In the genomic region with DNA sequence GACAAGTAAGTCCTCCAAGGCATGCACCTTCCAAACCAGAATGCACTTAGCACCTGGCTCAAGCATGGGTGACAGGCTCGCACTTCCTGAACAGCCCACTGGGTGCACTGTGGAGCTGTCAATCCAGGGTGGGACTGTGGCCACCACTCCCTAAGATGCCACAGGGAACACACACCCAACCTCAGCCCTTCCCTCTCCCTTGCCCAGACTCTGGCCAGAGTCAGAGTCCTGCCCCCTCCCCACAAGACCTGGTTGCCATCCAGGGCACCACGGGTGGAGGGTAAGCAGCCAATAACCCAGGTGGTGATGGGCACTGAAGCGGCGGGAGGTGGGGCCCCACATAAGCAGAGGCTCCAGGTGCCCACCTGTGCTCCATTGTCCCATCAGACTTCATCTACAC, we compare ENCODE assay signal across 8 cellular contexts.
A peak's percentile ranks its signal among the peaks of the same experiment; 100 is the strongest.
DNase-seq lines count a peak whose midpoint lies in the region; ATAC-seq, FAIRE-seq and TF ChIP-seq lines count a peak whose summit lies in the region.

No MANE protein-coding gene starts in this region.

- intact Hi-C loops in Caco-2 (cut with micrococcal nuclease; ENCODE audit: unreplicated experiment) = no loop called here

- no peaks in the 10 kb centered on the region for H3K27me3 ChIP-seq in Caco-2 (replicated peaks; ENCODE audit: control insufficient read depth, insufficient read depth, low read length)

- ATAC-seq in GM19395 (IDR thresholded peaks at IDR 0.05; ENCODE audit: unreplicated experiment) = peak; percentile 83
- peak; percentile 73 for ATAC-seq in HG03565 (IDR thresholded peaks at IDR 0.05; ENCODE audit: unreplicated experiment)
- ATAC-seq in effector memory CD8-positive, alpha-beta T cell (replicated peaks) = no peak

- no peaks in the 10 kb centered on the region for H3K36me3 ChIP-seq in Caco-2 (ENCODE audit: control insufficient read depth, insufficient read depth, low read length)

- H3K9me3 Mint-ChIP-seq in Caco-2 (ENCODE audit: unreplicated experiment) = no peaks in the 10 kb centered on the region
- H3K9me3 Mint-ChIP-seq in effector memory CD8-positive, alpha-beta T cell = no peaks in the 10 kb centered on the region

- no peak overlapping the region for H3K4me3 ChIP-seq in Caco-2 (ENCODE audit: low read depth, low read length)
- no peak overlapping the region for H3K4me3 ChIP-seq in choroid plexus epithelial cell (ENCODE audit: low read depth, low read length)

- no peak overlapping the region for H3K4me3 Mint-ChIP-seq in Caco-2 (ENCODE audit: unreplicated experiment)
- no peak overlapping the region for H3K4me3 Mint-ChIP-seq in effector memory CD8-positive, alpha-beta T cell

- POLR2A ChIA-PET in Caco-2 (lab: Charles Lee) = no interaction called here

- H3K27me3 Mint-ChIP-seq in Caco-2 (ENCODE audit: insufficient read depth, unreplicated experiment) = no peaks in the 10 kb centered on the region
- peaks cover 15% of the 10 kb centered on the region in 2 donors for H3K27me3 Mint-ChIP-seq in effector memory CD8-positive, alpha-beta T cell

- no peak overlapping the region for H3K27ac Mint-ChIP-seq in Caco-2 (ENCODE audit: unreplicated experiment)
- no peak overlapping the region for H3K27ac Mint-ChIP-seq in effector memory CD8-positive, alpha-beta T cell

- CTCF ChIA-PET in Caco-2 (lab: Charles Lee) = no interaction called here

- no peaks in the 10 kb centered on the region for H3K9me3 ChIP-seq in Caco-2

- TF ChIP-seq CTCF in Caco-2 (IDR thresholded peaks at IDR 0.05; ENCODE audit: insufficient read depth in 1 of 2, low read depth in 1 of 2, low read length in 1 of 2, severe bottlenecking in 1 of 2, unreplicated experiment in 1 of 2) (peak; percentile 30 to 49), choroid plexus epithelial cell (conservative IDR thresholded peaks at IDR 0.05; ENCODE audit: low read depth, low read length) (peak; percentile 49)

- peaks cover 7% of the 10 kb centered on the region for H3K4me1 ChIP-seq in Caco-2

- BruUV-seq in Caco-2 (replicated peaks; lab: Mats Ljungman, UMichigan) = no TSS peak

- FAIRE-seq in urothelium cell line (lab: Jason Lieb, UNC) = no peak

- no peaks in the 10 kb centered on the region for H3K4me1 Mint-ChIP-seq in Caco-2 (ENCODE audit: low read depth, unreplicated experiment)
- H3K4me1 Mint-ChIP-seq in effector memory CD8-positive, alpha-beta T cell (ENCODE audit: low read depth in 2 of 2) = no peaks in the 10 kb centered on the region

- DNase-seq in Caco-2 (peak; percentile 47 to 54), choroid plexus epithelial cell (ENCODE audit: low read depth) (peak; percentile 8), urothelium cell line (ENCODE audit: low spot score) (peak; percentile 13), HPDE6-E6E7 (ENCODE audit: extremely low spot score) (no peak)
- no peak for DNase-seq in effector memory CD8-positive, alpha-beta T cell
- DNase-seq in activated naive CD4-positive, alpha-beta T cell (lab: John Stamatoyannopoulos, UW) = no peak

- H3K36me3 Mint-ChIP-seq in Caco-2 (ENCODE audit: insufficient read depth, unreplicated experiment) = no peaks in the 10 kb centered on the region
- no peaks in the 10 kb centered on the region for H3K36me3 Mint-ChIP-seq in effector memory CD8-positive, alpha-beta T cell (ENCODE audit: insufficient read depth)

Comparison
In these comparisons a context has a peak if more than half of its experiments do, and no peak if none do; other contexts are left out.
1. DNase-seq: peak in Caco-2 (2 of 2), choroid plexus epithelial cell (single experiment) and urothelium cell line (single experiment); none in effector memory CD8-positive, alpha-beta T cell (0 of 3), activated naive CD4-positive, alpha-beta T cell (0 of 4) and HPDE6-E6E7 (single experiment).